ENCODE assay signal across 15 cellular contexts in genomic region chr20:41181567-41181966, GRCh38. TPM values are rescaled to one million over a fixed set of nuclear protein-coding genes. Genes with fewer than 3 reads are reported as not detected.
DNase-seq lines count a peak whose midpoint lies in the region; ATAC-seq, FAIRE-seq and TF ChIP-seq lines count a peak whose summit lies in the region.
"Had no signal": no experiment of that assay in that cellular context is flagged by ENCODE, and none has a peak within 500 bp of the region (broad histone marks: within the 10 kb centered on the region; RNA-seq: fewer than 3 reads in every experiment).

No MANE protein-coding gene starts in this region.

- no peak for ATAC-seq in activated CD8-positive, alpha-beta T cell treated with anti-CD3 and anti-CD28 coated beads for 36 hours
- ATAC-seq in GM18502 (IDR thresholded peaks at IDR 0.05; ENCODE audit: poor library complexity, unreplicated experiment) (no peak), GM18511 (IDR thresholded peaks at IDR 0.05; ENCODE audit: unreplicated experiment) (no peak)

- intact Hi-C loops in cardiac septum (cut with DNase I) (no loop called here), left ventricle myocardium inferior (cut with micrococcal nuclease) (no loop called here)
- intact Hi-C loops in activated CD8-positive, alpha-beta T cell treated with anti-CD3 and anti-CD28 coated beads for 36 hours (cut with micrococcal nuclease), result no loop called here

- no peaks in the 10 kb centered on the region for H3K9me2 ChIP-seq in hepatocyte (replicated peaks; ENCODE audit: insufficient read depth)

- peak overlapping the region; percentile 62 for H3K27ac Mint-ChIP-seq in activated CD8-positive, alpha-beta T cell treated with anti-CD3 and anti-CD28 coated beads for 36 hours

- H3K36me3 ChIP-seq in left ventricle myocardium inferior (peaks cover 24% of the 10 kb centered on the region), hepatocyte (replicated peaks; ENCODE audit: insufficient read depth, low read depth) (no peaks in the 10 kb centered on the region), tibial nerve (peaks cover 0 to 37% (median 0%) of the 10 kb centered on the region in 3 donors)

- H2AFZ ChIP-seq in hepatocyte, result no peak overlapping the region

- H3K4me3 ChIP-seq in left ventricle myocardium inferior (no peak overlapping the region), hepatocyte (no peak overlapping the region), tibial nerve (no peak overlapping the region)

- peaks cover 14% of the 10 kb centered on the region for H3K4me1 Mint-ChIP-seq in activated CD8-positive, alpha-beta T cell treated with anti-CD3 and anti-CD28 coated beads for 36 hours (ENCODE audit: low read depth)

- TF ChIP-seq POLR2A in tibial nerve (IDR thresholded peaks at IDR 0.05), result no peak

- H3K27ac ChIP-seq in left ventricle myocardium inferior (replicated peaks), result no peak overlapping the region
- no peak overlapping the region for H3K27ac ChIP-seq in hepatocyte
- H3K27ac ChIP-seq in tibial nerve, result no peak overlapping the region

- no peak for FAIRE-seq in D721Med (lab: Jason Lieb, UNC)
- FAIRE-seq: frontal cortex, GM18507, HTR-8/SVneo had no signal

- TF ChIP-seq CTCF in left ventricle myocardium inferior (IDR thresholded peaks at IDR 0.05; ENCODE audit: borderline replicate concordance) (no peak), hepatocyte (IDR thresholded peaks at IDR 0.05; ENCODE audit: poor library complexity) (no peak), tibial nerve (IDR thresholded peaks at IDR 0.05) (no peak), D721Med (IDR thresholded peaks at IDR 0.05; ENCODE audit: insufficient read depth, missing control alignments) (no peak)
- no peak for TF ChIP-seq CTCF in activated CD8-positive, alpha-beta T cell treated with anti-CD3 and anti-CD28 coated beads for 36 hours (IDR thresholded peaks at IDR 0.05)

- no peak overlapping the region for H3K4me2 ChIP-seq in hepatocyte

- no peaks in the 10 kb centered on the region for H3K9me3 Mint-ChIP-seq in activated CD8-positive, alpha-beta T cell treated with anti-CD3 and anti-CD28 coated beads for 36 hours
- H3K9me3 Mint-ChIP-seq: neural crest cell had no signal

- POLR2A ChIA-PET in activated CD8-positive, alpha-beta T cell treated with anti-CD3 and anti-CD28 coated beads for 36 hours (lab: Charles Lee), result interaction anchor here (1.6 kb wide), 1 partner anchor 26 kb away, joined by 4 read pairs; no protein-coding TSS in a partner anchor

- no peaks in the 10 kb centered on the region for H3K79me2 ChIP-seq in hepatocyte

- 97% methylated on average over 3 of the region's 3 CpGs for WGBS in hepatocyte (ENCODE audit: low lambda C conversion rate, missing lambda C conversion rate)
- 82 to 89% methylated on average over 3 of the region's 3 CpGs for WGBS in tibial nerve, 2 donors

- H3K9me3 ChIP-seq in left ventricle myocardium inferior (replicated peaks) (no peaks in the 10 kb centered on the region), hepatocyte (ENCODE audit: low read depth) (no peaks in the 10 kb centered on the region), tibial nerve (no peaks in the 10 kb centered on the region)

- no peaks in the 10 kb centered on the region for H4K20me1 ChIP-seq in hepatocyte (ENCODE audit: insufficient read depth, poor library complexity, severe bottlenecking)

- H3K4me1 ChIP-seq in left ventricle myocardium inferior, result peaks cover 51% of the 10 kb centered on the region
- no peaks in the 10 kb centered on the region for H3K4me1 ChIP-seq in hepatocyte (ENCODE audit: insufficient read depth)
- peaks cover 0 to 28% (median 15%) of the 10 kb centered on the region in 4 donors for H3K4me1 ChIP-seq in tibial nerve

- H3K4me3 Mint-ChIP-seq in activated CD8-positive, alpha-beta T cell treated with anti-CD3 and anti-CD28 coated beads for 36 hours, result no peak overlapping the region
- H3K4me3 Mint-ChIP-seq: neural crest cell had no signal

- no peak for TF ChIP-seq EP300 in tibial nerve (IDR thresholded peaks at IDR 0.05)

- no peaks in the 10 kb centered on the region for H3K27me3 ChIP-seq in left ventricle myocardium inferior (ENCODE audit: low read depth)
- no peaks in the 10 kb centered on the region for H3K27me3 ChIP-seq in hepatocyte
- no peaks in the 10 kb centered on the region for H3K27me3 ChIP-seq in tibial nerve

- peaks cover 3% of the 10 kb centered on the region for H3K36me3 Mint-ChIP-seq in activated CD8-positive, alpha-beta T cell treated with anti-CD3 and anti-CD28 coated beads for 36 hours (ENCODE audit: low read depth)

- CTCF ChIA-PET in activated CD8-positive, alpha-beta T cell treated with anti-CD3 and anti-CD28 coated beads for 36 hours (lab: Charles Lee), result interaction anchor here (3.7 kb wide), 1 partner anchor 9 kb away, joined by 17 read pairs; no protein-coding TSS in a partner anchor

- peak; percentile 54 for DNase-seq in cardiac septum (ENCODE audit: low spot score)
- no peak for DNase-seq in left ventricle myocardium inferior
- no peak for DNase-seq in activated CD8-positive, alpha-beta T cell treated with anti-CD3 and anti-CD28 coated beads for 36 hours
- peak; percentile 2 for DNase-seq in hepatocyte (ENCODE audit: low spot score)
- peak; percentile 3 to 4 for DNase-seq in tibial nerve (ENCODE audit: low spot score in 2 of 2)
- no peak for DNase-seq in D721Med (ENCODE audit: insufficient read length, low spot score)
- DNase-seq: HCEC 1CT, NCI-H1436, retina had no signal

- H3K27me3 Mint-ChIP-seq in activated CD8-positive, alpha-beta T cell treated with anti-CD3 and anti-CD28 coated beads for 36 hours, result no peaks in the 10 kb centered on the region

RNA-seq across cellular contexts. Expression of gene PLCG1, which starts 44.2 kb away (rescaled TPM):
- total RNA-seq in cardiac septum (66.6 TPM), left ventricle myocardium inferior (46.1 TPM), hepatocyte (48.5 and 73.2 TPM in 2 replicates), tibial nerve (100 to 1,000 TPM; 127 to 165 (median 144) TPM)
- total RNA-seq in activated CD8-positive, alpha-beta T cell treated with anti-CD3 and anti-CD28 coated beads for 36 hours, result 100 to 1,000 TPM; 259 to 260 TPM
- 52.7 and 52.8 TPM in 2 replicates for polyA plus RNA-seq in hepatocyte

Comparison
In these comparisons a context has a peak if more than half of its experiments do, and no peak if none do; other contexts are left out.
1. DNase-seq: peak in cardiac septum (single experiment), hepatocyte (single experiment) and tibial nerve (2 of 2); none in left ventricle myocardium inferior (single experiment), activated CD8-positive, alpha-beta T cell treated with anti-CD3 and anti-CD28 coated beads for 36 hours (single experiment) and D721Med (single experiment).